Comparison of ENCODE assay signal across 7 cellular contexts in the genomic region with DNA sequence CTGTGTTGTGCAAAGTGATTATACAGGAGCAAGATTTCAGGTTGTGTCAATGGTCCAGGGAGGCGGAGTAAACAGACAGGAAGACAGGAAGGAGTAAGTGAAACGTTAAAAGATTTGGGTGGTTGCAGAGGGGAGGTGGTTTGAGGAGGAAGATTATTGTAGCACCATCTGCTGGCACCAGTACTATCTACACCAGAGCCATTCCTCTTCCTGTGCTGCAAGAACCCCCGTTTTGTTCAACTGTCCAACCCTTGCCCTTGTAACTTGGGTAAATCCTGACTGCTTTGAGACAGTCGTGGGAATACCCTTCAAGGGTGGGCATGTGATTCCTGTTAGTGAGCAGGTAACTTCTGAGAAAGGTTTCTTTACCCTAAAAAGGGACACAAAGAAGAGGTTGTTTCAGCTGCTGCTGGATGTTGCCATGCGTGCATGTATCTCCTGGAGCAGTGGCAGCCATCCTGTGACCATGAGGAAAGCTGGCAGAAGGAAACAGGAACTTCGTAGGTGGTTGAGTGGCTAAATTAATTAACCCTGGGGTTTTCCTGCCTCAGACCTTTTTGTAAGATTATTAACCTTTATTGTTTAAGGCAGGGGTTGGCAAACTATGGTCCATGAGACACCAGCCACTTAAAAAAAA.
DNase-seq lines count a peak whose midpoint lies in the region; ATAC-seq and TF ChIP-seq lines count a peak whose summit lies in the region.

No MANE protein-coding gene starts in this region.

- TF ChIP-seq CTCF in OCI-LY1 (IDR thresholded peaks at IDR 0.05; ENCODE audit: low read length) (peak; percentile 68; the same call in 1 of the 2 replicates), osteoblast (IDR thresholded peaks at IDR 0.05; ENCODE audit: extremely low read depth, low read depth, low read length) (peak; percentile 42), uterus (IDR thresholded peaks at IDR 0.05) (no peak), tibial nerve (IDR thresholded peaks at IDR 0.05) (no peak)

- WGBS in tibial nerve, 2 donors: 69 to 75% methylated on average over 6 of the region's 6 CpGs

- H3K36me3 ChIP-seq in OCI-LY1 (ENCODE audit: insufficient read depth, low read length): no peaks in the 10 kb centered on the region
- H3K36me3 ChIP-seq in osteoblast (ENCODE audit: insufficient read depth, low read length): no peaks in the 10 kb centered on the region
- no peaks in the 10 kb centered on the region for H3K36me3 ChIP-seq in uterus
- H3K36me3 ChIP-seq in tibial nerve: no peaks in the 10 kb centered on the region

- intact Hi-C loops in uterus (cut with DNase I; ENCODE audit: low total_unique reads): no loop called here

- peak overlapping the region; percentile 19; the same call in 1 of the 2 replicates for H3K9ac ChIP-seq in OCI-LY1 (ENCODE audit: low read length)

- H3K4me2 ChIP-seq in OCI-LY1 (ENCODE audit: low read length) (peak overlapping the region; percentile 32; the same call in 1 of the 2 replicates), osteoblast (ENCODE audit: insufficient read depth, low read length) (no peak overlapping the region)

- H3K9me3 Mint-ChIP-seq in activated naive CD4-positive, alpha-beta T cell treated with anti-CD3 and anti-CD28 coated beads, Interleukin-2, amount 50 U/mL, for 72 hours: no peaks in the 10 kb centered on the region

- no peak overlapping the region for H3K4me3 ChIP-seq in OCI-LY1 (ENCODE audit: low read depth, low read length, poor library complexity, severe bottlenecking)
- no peak overlapping the region for H3K4me3 ChIP-seq in osteoblast (ENCODE audit: insufficient read depth, low read length)
- no peak overlapping the region for H3K4me3 ChIP-seq in uterus
- no peak overlapping the region for H3K4me3 ChIP-seq in tibial nerve

- no peak for TF ChIP-seq POLR2A in uterus (IDR thresholded peaks at IDR 0.05)
- TF ChIP-seq POLR2A in tibial nerve (IDR thresholded peaks at IDR 0.05): no peak

- DNase-seq in activated naive CD4-positive, alpha-beta T cell treated with anti-CD3 and anti-CD28 coated beads, Interleukin-2, amount 50 U/mL, for 72 hours (ENCODE audit: low spot score in 2 of 2): peak in 1 of 2 donors; percentile 35
- no peak for DNase-seq in osteoblast (ENCODE audit: insufficient read length, low spot score, missing footprints)
- DNase-seq in uterus: no peak
- DNase-seq in tibial nerve (ENCODE audit: low spot score in 2 of 2): no peak

- peaks cover 6% of the 10 kb centered on the region; the same call in 1 of the 2 replicates for H3K79me2 ChIP-seq in OCI-LY1 (ENCODE audit: insufficient read depth, low read length)
- H3K79me2 ChIP-seq in osteoblast (ENCODE audit: insufficient read depth, low read length): peaks cover 92% of the 10 kb centered on the region

- no peak for TF ChIP-seq EP300 in tibial nerve (IDR thresholded peaks at IDR 0.05)

- no peak overlapping the region for H2AFZ ChIP-seq in OCI-LY1 (ENCODE audit: low read length)
- H2AFZ ChIP-seq in osteoblast (ENCODE audit: low read length): no peak overlapping the region

- H3K27me3 ChIP-seq in OCI-LY1 (ENCODE audit: insufficient read depth, low read length) (no peaks in the 10 kb centered on the region), osteoblast (ENCODE audit: insufficient read depth, low read length) (no peaks in the 10 kb centered on the region), uterus (no peaks in the 10 kb centered on the region), tibial nerve (no peaks in the 10 kb centered on the region)

- H4K20me1 ChIP-seq in OCI-LY1 (ENCODE audit: insufficient read depth, low read length): no peaks in the 10 kb centered on the region
- H4K20me1 ChIP-seq in osteoblast (ENCODE audit: insufficient read depth, low read length): peaks cover 14% of the 10 kb centered on the region

- no peaks in the 10 kb centered on the region for H3F3A ChIP-seq in OCI-LY1 (ENCODE audit: insufficient read depth, low read length)

- H3K9me3 ChIP-seq in OCI-LY1 (ENCODE audit: low read length): no peaks in the 10 kb centered on the region
- no peaks in the 10 kb centered on the region for H3K9me3 ChIP-seq in osteoblast (ENCODE audit: low read depth, low read length)
- H3K9me3 ChIP-seq in uterus: no peaks in the 10 kb centered on the region
- H3K9me3 ChIP-seq in tibial nerve: no peaks in the 10 kb centered on the region

- H3K27ac Mint-ChIP-seq in activated naive CD4-positive, alpha-beta T cell treated with anti-CD3 and anti-CD28 coated beads, Interleukin-2, amount 50 U/mL, for 72 hours: peak overlapping the region; percentile 62 to 63

- ATAC-seq in GM18511 (IDR thresholded peaks at IDR 0.05; ENCODE audit: unreplicated experiment): peak; percentile 54
- ATAC-seq in activated naive CD4-positive, alpha-beta T cell treated with anti-CD3 and anti-CD28 coated beads, Interleukin-2, amount 50 U/mL, for 72 hours: peak; percentile 80 to 85
- ATAC-seq in GM19395 (IDR thresholded peaks at IDR 0.05; ENCODE audit: unreplicated experiment): no peak

- H3K9me2 ChIP-seq in OCI-LY1 (ENCODE audit: low read depth, low read length): no peaks in the 10 kb centered on the region

- peaks cover 0 to 6% of the 10 kb centered on the region in 2 donors for H3K36me3 Mint-ChIP-seq in activated naive CD4-positive, alpha-beta T cell treated with anti-CD3 and anti-CD28 coated beads, Interleukin-2, amount 50 U/mL, for 72 hours

- H3K27ac ChIP-seq in OCI-LY1 (ENCODE audit: low read depth, low read length, poor library complexity, severe bottlenecking) (peak overlapping the region; percentile 52), osteoblast (ENCODE audit: low read depth, low read length) (no peak overlapping the region), uterus (no peak overlapping the region), tibial nerve (no peak overlapping the region)

- peaks cover 53% of the 10 kb centered on the region for H3K4me1 ChIP-seq in OCI-LY1 (ENCODE audit: insufficient read depth, low read length, severe bottlenecking)
- H3K4me1 ChIP-seq in osteoblast (ENCODE audit: insufficient read depth, low read length): peaks cover 37% of the 10 kb centered on the region
- H3K4me1 ChIP-seq in uterus: peaks cover 0 to 7% of the 10 kb centered on the region in 2 donors
- peaks cover 0 to 27% (median 18%) of the 10 kb centered on the region in 4 donors for H3K4me1 ChIP-seq in tibial nerve

Comparison
In these comparisons a context has a peak if more than half of its experiments do, and no peak if none do; other contexts are left out.
1. CTCF ChIP-seq: peak in OCI-LY1 (single experiment) and osteoblast (single experiment); none in uterus (0 of 4) and tibial nerve (0 of 5).